1 cellular context compared by ENCODE assay signal in the genomic region with DNA sequence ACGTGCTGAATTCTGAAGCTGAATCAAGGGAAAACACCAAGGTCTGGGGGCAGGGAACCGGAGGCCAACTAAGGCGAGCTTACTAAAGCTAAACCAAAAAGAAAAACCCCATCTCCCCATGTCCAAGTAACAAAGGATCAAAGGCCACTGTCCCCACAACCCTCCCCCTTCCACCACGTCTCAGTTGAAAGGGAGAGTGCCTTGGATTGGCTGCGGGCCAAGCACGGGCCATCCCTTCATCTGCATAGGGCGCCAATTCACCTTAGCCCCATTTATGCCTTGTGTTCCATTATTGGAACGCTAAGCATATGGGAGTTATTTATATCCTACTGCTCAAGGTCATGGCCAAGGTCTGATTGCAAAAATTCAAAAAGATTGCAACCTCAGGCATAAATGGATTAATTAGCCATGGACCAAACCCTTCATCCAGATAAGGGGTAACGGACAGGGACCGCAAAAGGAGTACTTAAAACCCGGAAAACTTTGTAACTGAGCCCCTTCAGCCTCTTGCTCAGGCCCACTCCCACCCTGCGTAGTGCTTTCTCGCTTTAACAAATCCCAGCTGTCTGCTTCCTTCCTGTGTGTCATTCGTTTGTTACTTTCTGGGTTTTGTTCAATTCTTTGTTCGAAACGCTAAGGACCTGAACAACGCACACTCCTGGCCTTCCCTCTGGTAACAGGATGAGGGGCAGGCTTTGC.
TF ChIP-seq lines count a peak whose summit lies in the region.

No MANE protein-coding gene starts in this region.

TF ChIP-seq in H1, 55 proteins besides CTCF, POLR2A, EP300 and RAD21:
- TF ChIP-seq, protein P1, sequence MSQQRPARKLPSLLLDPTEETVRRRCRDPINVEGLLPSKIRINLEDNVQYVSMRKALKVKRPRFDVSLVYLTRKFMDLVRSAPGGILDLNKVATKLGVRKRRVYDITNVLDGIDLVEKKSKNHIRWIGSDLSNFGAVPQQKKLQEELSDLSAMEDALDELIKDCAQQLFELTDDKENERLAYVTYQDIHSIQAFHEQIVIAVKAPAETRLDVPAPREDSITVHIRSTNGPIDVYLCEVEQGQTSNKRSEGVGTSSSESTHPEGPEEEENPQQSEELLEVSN (IDR thresholded peaks at IDR 0.05), result no peak
- TF ChIP-seq ASH2L (IDR thresholded peaks at IDR 0.05; ENCODE audit: low read length), result peak; percentile 49
